ENCODE assay signal across 9 cellular contexts in the genomic region with DNA sequence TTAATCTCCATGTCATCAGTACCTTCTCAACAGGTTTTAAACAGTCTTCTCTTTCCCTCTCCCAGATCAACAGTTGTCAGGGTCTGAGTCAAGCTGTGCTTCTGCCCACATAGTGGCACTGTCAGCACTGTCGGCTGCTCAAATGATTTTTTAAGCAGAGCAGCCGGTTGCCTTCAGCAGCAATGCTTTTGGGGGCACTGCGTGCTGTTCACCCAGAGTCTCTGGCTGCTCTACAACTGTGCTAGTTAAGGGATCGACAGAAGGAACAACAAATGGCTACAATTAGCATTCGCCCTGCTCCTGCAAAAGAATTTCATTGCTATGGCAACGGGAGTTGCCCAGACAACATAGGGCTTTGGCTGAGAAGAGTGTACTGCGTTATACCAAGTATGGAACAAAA.
DNase-seq lines count a peak whose midpoint lies in the region; ATAC-seq and TF ChIP-seq lines count a peak whose summit lies in the region.
"Had no signal": no experiment of that assay in that cellular context is flagged by ENCODE, and none has a peak within 500 bp of the region (broad histone marks: within the 10 kb centered on the region; RNA-seq: fewer than 3 reads in every experiment).

No MANE protein-coding gene starts in this region.

- TF ChIP-seq POLR2A in sigmoid colon (IDR thresholded peaks at IDR 0.05) = no peak

- no peaks in the 10 kb centered on the region for H4K20me1 ChIP-seq in osteoblast (ENCODE audit: insufficient read depth, low read length)

- H3K4me1 ChIP-seq in foreskin keratinocyte (peaks cover 32% of the 10 kb centered on the region), osteoblast (ENCODE audit: insufficient read depth, low read length) (peaks cover 35% of the 10 kb centered on the region), sigmoid colon (no peaks in the 10 kb centered on the region)

- ATAC-seq in SK-N-SH treated with all-trans-retinoic acid at 6 μM for 48 hours (peak; percentile 91), foreskin keratinocyte (peak; percentile 84), HG02973 (IDR thresholded peaks at IDR 0.05; ENCODE audit: unreplicated experiment) (no peak)
- ATAC-seq: HCT116 had no signal

- no peaks in the 10 kb centered on the region for H3K79me2 ChIP-seq in osteoblast (ENCODE audit: insufficient read depth, low read length)

- H3K36me3 ChIP-seq in osteoblast (ENCODE audit: insufficient read depth, low read length) = no peaks in the 10 kb centered on the region
- no peaks in the 10 kb centered on the region for H3K36me3 ChIP-seq in sigmoid colon

- TF ChIP-seq EP300 in sigmoid colon (IDR thresholded peaks at IDR 0.05) = no peak

- 76 to 88% methylated on average over 7 of the region's 7 CpGs for WGBS in sigmoid colon, 2 donors

- peak overlapping the region; percentile 68 for H3K4me2 ChIP-seq in osteoblast (ENCODE audit: insufficient read depth, low read length)

- H3K4me3 ChIP-seq in osteoblast (ENCODE audit: insufficient read depth, low read length) = peak overlapping the region; percentile 59
- no peak overlapping the region for H3K4me3 ChIP-seq in sigmoid colon

- DNase-seq in GM03348 (ENCODE audit: low spot score) (peak; percentile 50), foreskin keratinocyte (peak; percentile 42 to 67), osteoblast (ENCODE audit: insufficient read length, low spot score, missing footprints) (peak; percentile 39), sigmoid colon (no peak), HuH-7.5 (ENCODE audit: low spot score) (no peak)
- no peak for DNase-seq in stimulated activated CD4-positive, alpha-beta T cell treated with anti-CD3 and anti-CD28 coated beads, Interleukin-2, amount 100 ng/mL, for 24 hours

- no peaks in the 10 kb centered on the region for H3K27me3 ChIP-seq in foreskin keratinocyte
- no peaks in the 10 kb centered on the region for H3K27me3 ChIP-seq in osteoblast (ENCODE audit: insufficient read depth, low read length)
- H3K27me3 ChIP-seq in sigmoid colon = no peaks in the 10 kb centered on the region

- intact Hi-C loops in sigmoid colon (cut with DNase I) = no loop called here

- TF ChIP-seq CTCF in foreskin keratinocyte (conservative IDR thresholded peaks at IDR 0.05) (peak; percentile 38), osteoblast (IDR thresholded peaks at IDR 0.05; ENCODE audit: extremely low read depth, low read depth, low read length) (peak; percentile 10), sigmoid colon (IDR thresholded peaks at IDR 0.05) (no peak)

- peak overlapping the region; percentile 75 for H2AFZ ChIP-seq in osteoblast (ENCODE audit: low read length)

- H3K27ac ChIP-seq in foreskin keratinocyte (no peak overlapping the region), osteoblast (ENCODE audit: low read depth, low read length) (peak overlapping the region; percentile 52), sigmoid colon (no peak overlapping the region)

- H3K9me3 ChIP-seq in osteoblast (ENCODE audit: low read depth, low read length) (no peaks in the 10 kb centered on the region), sigmoid colon (no peaks in the 10 kb centered on the region)

TF ChIP-seq in SK-N-SH treated with all-trans-retinoic acid at 6 μM for 48 hours, 23 proteins besides CTCF, POLR2A, EP300 and RAD21:
- no peak for TF ChIP-seq ZNF565 (CRISPR knock-in tag; conservative IDR thresholded peaks at IDR 0.05; ENCODE audit: low read depth)
- no peak for TF ChIP-seq GLIS3 (CRISPR knock-in tag; IDR thresholded peaks at IDR 0.05)
- no peak for TF ChIP-seq TCF4 (CRISPR knock-in tag; IDR thresholded peaks at IDR 0.05; ENCODE audit: borderline replicate concordance)
- no peak for TF ChIP-seq ZFP30 (CRISPR knock-in tag; IDR thresholded peaks at IDR 0.05)
- TF ChIP-seq ESRRG (CRISPR knock-in tag; IDR thresholded peaks at IDR 0.05) = no peak
- TF ChIP-seq, protein P1, sequence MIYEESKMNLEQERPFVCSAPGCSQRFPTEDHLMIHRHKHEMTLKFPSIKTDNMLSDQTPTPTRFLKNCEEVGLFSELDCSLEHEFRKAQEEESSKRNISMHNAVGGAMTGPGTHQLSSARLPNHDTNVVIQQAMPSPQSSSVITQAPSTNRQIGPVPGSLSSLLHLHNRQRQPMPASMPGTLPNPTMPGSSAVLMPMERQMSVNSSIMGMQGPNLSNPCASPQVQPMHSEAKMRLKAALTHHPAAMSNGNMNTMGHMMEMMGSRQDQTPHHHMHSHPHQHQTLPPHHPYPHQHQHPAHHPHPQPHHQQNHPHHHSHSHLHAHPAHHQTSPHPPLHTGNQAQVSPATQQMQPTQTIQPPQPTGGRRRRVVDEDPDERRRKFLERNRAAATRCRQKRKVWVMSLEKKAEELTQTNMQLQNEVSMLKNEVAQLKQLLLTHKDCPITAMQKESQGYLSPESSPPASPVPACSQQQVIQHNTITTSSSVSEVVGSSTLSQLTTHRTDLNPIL (CRISPR knock-in tag; IDR thresholded peaks at IDR 0.05; ENCODE audit: low read depth) = no peak
- TF ChIP-seq, protein P2, sequence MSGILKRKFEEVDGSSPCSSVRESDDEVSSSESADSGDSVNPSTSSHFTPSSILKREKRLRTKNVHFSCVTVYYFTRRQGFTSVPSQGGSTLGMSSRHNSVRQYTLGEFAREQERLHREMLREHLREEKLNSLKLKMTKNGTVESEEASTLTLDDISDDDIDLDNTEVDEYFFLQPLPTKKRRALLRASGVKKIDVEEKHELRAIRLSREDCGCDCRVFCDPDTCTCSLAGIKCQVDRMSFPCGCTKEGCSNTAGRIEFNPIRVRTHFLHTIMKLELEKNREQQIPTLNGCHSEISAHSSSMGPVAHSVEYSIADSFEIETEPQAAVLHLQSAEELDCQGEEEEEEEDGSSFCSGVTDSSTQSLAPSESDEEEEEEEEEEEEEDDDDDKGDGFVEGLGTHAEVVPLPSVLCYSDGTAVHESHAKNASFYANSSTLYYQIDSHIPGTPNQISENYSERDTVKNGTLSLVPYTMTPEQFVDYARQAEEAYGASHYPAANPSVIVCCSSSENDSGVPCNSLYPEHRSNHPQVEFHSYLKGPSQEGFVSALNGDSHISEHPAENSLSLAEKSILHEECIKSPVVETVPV (CRISPR knock-in tag; IDR thresholded peaks at IDR 0.05) = no peak
- TF ChIP-seq, protein P3, sequence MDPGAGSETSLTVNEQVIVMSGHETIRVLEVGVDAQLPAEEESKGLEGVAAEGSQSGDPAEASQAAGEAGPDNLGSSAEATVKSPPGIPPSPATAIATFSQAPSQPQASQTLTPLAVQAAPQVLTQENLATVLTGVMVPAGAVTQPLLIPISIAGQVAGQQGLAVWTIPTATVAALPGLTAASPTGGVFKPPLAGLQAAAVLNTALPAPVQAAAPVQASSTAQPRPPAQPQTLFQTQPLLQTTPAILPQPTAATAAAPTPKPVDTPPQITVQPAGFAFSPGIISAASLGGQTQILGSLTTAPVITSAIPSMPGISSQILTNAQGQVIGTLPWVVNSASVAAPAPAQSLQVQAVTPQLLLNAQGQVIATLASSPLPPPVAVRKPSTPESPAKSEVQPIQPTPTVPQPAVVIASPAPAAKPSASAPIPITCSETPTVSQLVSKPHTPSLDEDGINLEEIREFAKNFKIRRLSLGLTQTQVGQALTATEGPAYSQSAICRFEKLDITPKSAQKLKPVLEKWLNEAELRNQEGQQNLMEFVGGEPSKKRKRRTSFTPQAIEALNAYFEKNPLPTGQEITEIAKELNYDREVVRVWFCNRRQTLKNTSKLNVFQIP (CRISPR knock-in tag; IDR thresholded peaks at IDR 0.05; ENCODE audit: borderline replicate concordance, low read depth) = no peak
- TF ChIP-seq ZC3H10 (CRISPR knock-in tag; IDR thresholded peaks at IDR 0.05) = no peak
- TF ChIP-seq, protein P4, sequence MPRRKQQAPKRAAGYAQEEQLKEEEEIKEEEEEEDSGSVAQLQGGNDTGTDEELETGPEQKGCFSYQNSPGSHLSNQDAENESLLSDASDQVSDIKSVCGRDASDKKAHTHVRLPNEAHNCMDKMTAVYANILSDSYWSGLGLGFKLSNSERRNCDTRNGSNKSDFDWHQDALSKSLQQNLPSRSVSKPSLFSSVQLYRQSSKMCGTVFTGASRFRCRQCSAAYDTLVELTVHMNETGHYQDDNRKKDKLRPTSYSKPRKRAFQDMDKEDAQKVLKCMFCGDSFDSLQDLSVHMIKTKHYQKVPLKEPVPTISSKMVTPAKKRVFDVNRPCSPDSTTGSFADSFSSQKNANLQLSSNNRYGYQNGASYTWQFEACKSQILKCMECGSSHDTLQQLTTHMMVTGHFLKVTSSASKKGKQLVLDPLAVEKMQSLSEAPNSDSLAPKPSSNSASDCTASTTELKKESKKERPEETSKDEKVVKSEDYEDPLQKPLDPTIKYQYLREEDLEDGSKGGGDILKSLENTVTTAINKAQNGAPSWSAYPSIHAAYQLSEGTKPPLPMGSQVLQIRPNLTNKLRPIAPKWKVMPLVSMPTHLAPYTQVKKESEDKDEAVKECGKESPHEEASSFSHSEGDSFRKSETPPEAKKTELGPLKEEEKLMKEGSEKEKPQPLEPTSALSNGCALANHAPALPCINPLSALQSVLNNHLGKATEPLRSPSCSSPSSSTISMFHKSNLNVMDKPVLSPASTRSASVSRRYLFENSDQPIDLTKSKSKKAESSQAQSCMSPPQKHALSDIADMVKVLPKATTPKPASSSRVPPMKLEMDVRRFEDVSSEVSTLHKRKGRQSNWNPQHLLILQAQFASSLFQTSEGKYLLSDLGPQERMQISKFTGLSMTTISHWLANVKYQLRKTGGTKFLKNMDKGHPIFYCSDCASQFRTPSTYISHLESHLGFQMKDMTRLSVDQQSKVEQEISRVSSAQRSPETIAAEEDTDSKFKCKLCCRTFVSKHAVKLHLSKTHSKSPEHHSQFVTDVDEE (CRISPR knock-in tag; IDR thresholded peaks at IDR 0.05) = no peak
- no peak for TF ChIP-seq ARNTL (CRISPR knock-in tag; IDR thresholded peaks at IDR 0.05; ENCODE audit: borderline replicate concordance, low read depth)
- TF ChIP-seq TOX (CRISPR knock-in tag; IDR thresholded peaks at IDR 0.05; ENCODE audit: borderline replicate concordance) = no peak
- TF ChIP-seq ZNF8 (CRISPR knock-in tag; IDR thresholded peaks at IDR 0.05) = no peak
- TF ChIP-seq, protein P5, sequence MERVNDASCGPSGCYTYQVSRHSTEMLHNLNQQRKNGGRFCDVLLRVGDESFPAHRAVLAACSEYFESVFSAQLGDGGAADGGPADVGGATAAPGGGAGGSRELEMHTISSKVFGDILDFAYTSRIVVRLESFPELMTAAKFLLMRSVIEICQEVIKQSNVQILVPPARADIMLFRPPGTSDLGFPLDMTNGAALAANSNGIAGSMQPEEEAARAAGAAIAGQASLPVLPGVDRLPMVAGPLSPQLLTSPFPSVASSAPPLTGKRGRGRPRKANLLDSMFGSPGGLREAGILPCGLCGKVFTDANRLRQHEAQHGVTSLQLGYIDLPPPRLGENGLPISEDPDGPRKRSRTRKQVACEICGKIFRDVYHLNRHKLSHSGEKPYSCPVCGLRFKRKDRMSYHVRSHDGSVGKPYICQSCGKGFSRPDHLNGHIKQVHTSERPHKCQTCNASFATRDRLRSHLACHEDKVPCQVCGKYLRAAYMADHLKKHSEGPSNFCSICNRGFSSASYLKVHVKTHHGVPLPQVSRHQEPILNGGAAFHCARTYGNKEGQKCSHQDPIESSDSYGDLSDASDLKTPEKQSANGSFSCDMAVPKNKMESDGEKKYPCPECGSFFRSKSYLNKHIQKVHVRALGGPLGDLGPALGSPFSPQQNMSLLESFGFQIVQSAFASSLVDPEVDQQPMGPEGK (CRISPR knock-in tag; IDR thresholded peaks at IDR 0.05; ENCODE audit: borderline replicate concordance) = no peak
- no peak for TF ChIP-seq SNAI2 (CRISPR knock-in tag; IDR thresholded peaks at IDR 0.05)

Comparison
In these comparisons a context has a peak if more than half of its experiments do, and no peak if none do; other contexts are left out.
1. DNase-seq: peak in GM03348 (single experiment), foreskin keratinocyte (2 of 2) and osteoblast (single experiment); none in sigmoid colon (single experiment), HuH-7.5 (single experiment) and stimulated activated CD4-positive, alpha-beta T cell treated with anti-CD3 and anti-CD28 coated beads, Interleukin-2, amount 100 ng/mL, for 24 hours (0 of 2).
2. CTCF ChIP-seq: peak in foreskin keratinocyte (single experiment) and osteoblast (single experiment); none in sigmoid colon (0 of 4).